In the genomic region with DNA sequence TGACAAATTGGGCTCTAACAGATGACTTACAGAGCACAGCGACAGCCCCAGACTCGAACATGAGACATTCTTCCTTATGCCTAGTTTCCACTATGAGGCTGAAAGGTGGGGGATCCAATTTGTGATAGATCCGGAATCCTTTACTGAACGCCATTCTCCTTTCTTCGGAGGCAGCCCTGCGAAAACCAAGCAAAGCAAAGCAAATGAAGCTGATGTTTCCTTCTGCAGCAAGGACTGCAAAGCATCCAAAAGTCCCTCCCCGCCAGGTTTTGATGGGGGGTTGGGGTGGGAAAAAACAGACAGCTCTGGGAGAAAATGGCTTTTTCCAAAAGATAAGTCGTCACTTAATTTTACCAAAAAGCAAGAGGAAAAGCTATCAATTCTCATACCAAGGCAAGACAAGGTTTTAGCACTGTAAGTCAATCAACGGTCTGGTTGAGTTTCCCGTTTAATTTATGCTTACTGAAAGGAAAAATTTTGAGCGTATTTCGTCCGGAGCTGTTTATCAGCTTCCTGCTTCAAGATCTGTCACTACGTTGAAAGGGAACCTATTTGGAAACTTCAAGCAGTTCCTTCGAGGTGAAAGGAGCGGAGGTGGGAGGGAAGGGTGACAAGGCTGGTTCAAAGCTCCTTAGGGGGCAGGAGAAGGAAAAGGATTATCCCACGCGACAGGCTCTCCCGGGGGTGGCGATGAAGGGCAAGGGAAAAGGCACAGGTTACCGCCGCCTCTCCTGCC, we compare ENCODE assay signal across 8 cellular contexts. TPM values are rescaled to one million over a fixed set of nuclear protein-coding genes. Genes with fewer than 3 reads are reported as not detected.
DNase-seq lines count a peak whose midpoint lies in the region; ATAC-seq and TF ChIP-seq lines count a peak whose summit lies in the region.

No MANE protein-coding gene starts in this region.

- H3K27ac Mint-ChIP-seq in activated CD8-positive, alpha-beta memory T cell treated with anti-CD3 and anti-CD28 coated beads, Interleukin-2, amount 10 ng/mL, durations not matched to agents 7 days and 5 days = peak overlapping the region; percentile 96
- peak overlapping the region; percentile 94 for H3K27ac Mint-ChIP-seq in activated CD4-positive, alpha-beta T cell treated with anti-CD3 and anti-CD28 coated beads, Interleukin-2, amount 10 ng/mL, durations not matched to agents 7 days and 5 days

- CTCF ChIA-PET in activated CD8-positive, alpha-beta memory T cell treated with anti-CD3 and anti-CD28 coated beads, Interleukin-2, amount 10 ng/mL, durations not matched to agents 7 days and 5 days (lab: Charles Lee) = interaction anchor here (0.6 to 2.6 kb wide), 7 partner anchors 15 to 649 kb away, joined by 3 to 20 read pairs (median 3); partner anchors contain the start of gene PAXBP1
- CTCF ChIA-PET in activated CD4-positive, alpha-beta T cell treated with anti-CD3 and anti-CD28 coated beads, Interleukin-2, amount 10 ng/mL, durations not matched to agents 7 days and 5 days (lab: Charles Lee) = interaction anchor here (1.9 to 2.8 kb wide), 2 partner anchors 27 to 45 kb away, joined by 7 to 17 read pairs; partner anchors contain the start of gene PAXBP1

- POLR2A ChIA-PET in activated CD4-positive, alpha-beta T cell treated with anti-CD3 and anti-CD28 coated beads, Interleukin-2, amount 10 ng/mL, durations not matched to agents 7 days and 5 days (lab: Charles Lee) = interaction anchor here (0.8 to 1.8 kb wide), 2 partner anchors 15 to 45 kb away, joined by 3 to 9 read pairs; partner anchors contain the start of gene PAXBP1

- H3K36me3 ChIP-seq in esophagus (ENCODE audit: control insufficient read depth in 2 of 2, insufficient read depth in 2 of 2, low read length in 1 of 2) (peaks cover 0 to 2% of the 10 kb centered on the region in 2 donors), muscle layer of duodenum (ENCODE audit: control insufficient read depth in 1 of 2, insufficient read depth in 2 of 2, low read length in 2 of 2) (no peaks in the 10 kb centered on the region), uterus (no peaks in the 10 kb centered on the region)

- peak; percentile 43 for DNase-seq in activated CD8-positive, alpha-beta memory T cell treated with anti-CD3 and anti-CD28 coated beads, Interleukin-2, amount 10 ng/mL, durations not matched to agents 7 days and 5 days
- DNase-seq in activated CD8-positive, alpha-beta memory T cell treated with anti-CD3 and anti-CD28 coated beads, Interleukin-2, amount 50 U/mL, for 4 hours = no peak
- DNase-seq in MV-4-11 (lab: John Stamatoyannopoulos, UW) (peak; percentile 46), uterus (peak in 1 of 2 donors; percentile 21), DMS153 treated with DMSO at 0.1 percent for 48 hours (lab: John Stamatoyannopoulos, UW; ENCODE audit: unreplicated experiment) (no peak)
- DNase-seq in activated CD4-positive, alpha-beta T cell treated with anti-CD3 and anti-CD28 coated beads, Interleukin-2, amount 10 ng/mL, durations not matched to agents 7 days and 5 days = peak; percentile 17

- 1% methylated on average over 22 of the region's 22 CpGs for WGBS in esophagus, 2 donors

- H3K4me3 Mint-ChIP-seq in activated CD8-positive, alpha-beta memory T cell treated with anti-CD3 and anti-CD28 coated beads, Interleukin-2, amount 10 ng/mL, durations not matched to agents 7 days and 5 days = peak overlapping the region; percentile 96
- peak overlapping the region; percentile 87 for H3K4me3 Mint-ChIP-seq in activated CD4-positive, alpha-beta T cell treated with anti-CD3 and anti-CD28 coated beads, Interleukin-2, amount 10 ng/mL, durations not matched to agents 7 days and 5 days

- H3K9me3 ChIP-seq in esophagus (ENCODE audit: control insufficient read depth in 2 of 2, insufficient read depth in 1 of 2, low read depth in 1 of 2, low read length in 1 of 2) (no peaks in the 10 kb centered on the region), muscle layer of duodenum (ENCODE audit: control insufficient read depth in 1 of 2, low read length in 2 of 2) (no peaks in the 10 kb centered on the region), uterus (no peaks in the 10 kb centered on the region)

- no peaks in the 10 kb centered on the region for H3K27me3 ChIP-seq in esophagus (ENCODE audit: control insufficient read depth in 1 of 2, insufficient read depth in 2 of 2, low read length in 2 of 2)
- H3K27me3 ChIP-seq in muscle layer of duodenum (ENCODE audit: low read depth, low read length) = no peaks in the 10 kb centered on the region
- H3K27me3 ChIP-seq in uterus = no peaks in the 10 kb centered on the region

- H3K4me1 ChIP-seq in esophagus (ENCODE audit: control insufficient read depth in 2 of 2, insufficient read depth in 2 of 2, low read length in 1 of 2) = no peaks in the 10 kb centered on the region
- H3K4me1 ChIP-seq in muscle layer of duodenum (ENCODE audit: control insufficient read depth in 1 of 2, insufficient read depth in 2 of 2, low read length in 2 of 2) = peaks cover 0 to 19% of the 10 kb centered on the region in 2 donors
- H3K4me1 ChIP-seq in uterus = no peaks in the 10 kb centered on the region

- H3K4me3 ChIP-seq in esophagus (ENCODE audit: low read depth in 1 of 2, low read length in 2 of 2) = peak overlapping the region; percentile 83 to 90
- peak overlapping the region; percentile 62 to 99 for H3K4me3 ChIP-seq in muscle layer of duodenum (ENCODE audit: low read depth in 1 of 2, low read length in 2 of 2)
- H3K4me3 ChIP-seq in uterus = peak overlapping the region; percentile 74 to 91

- peaks cover 7% of the 10 kb centered on the region for H3K36me3 Mint-ChIP-seq in activated CD8-positive, alpha-beta memory T cell treated with anti-CD3 and anti-CD28 coated beads, Interleukin-2, amount 10 ng/mL, durations not matched to agents 7 days and 5 days
- peaks cover 13% of the 10 kb centered on the region for H3K36me3 Mint-ChIP-seq in activated CD4-positive, alpha-beta T cell treated with anti-CD3 and anti-CD28 coated beads, Interleukin-2, amount 10 ng/mL, durations not matched to agents 7 days and 5 days (ENCODE audit: low read depth)

- H3K27ac ChIP-seq in esophagus (ENCODE audit: low read depth in 2 of 2, low read length in 1 of 2) (peak overlapping the region; percentile 88 to 91), muscle layer of duodenum (ENCODE audit: low read length) (peak overlapping the region; percentile 19), uterus (peak overlapping the region; percentile 81 to 82)

- H3K4me1 Mint-ChIP-seq in activated CD8-positive, alpha-beta memory T cell treated with anti-CD3 and anti-CD28 coated beads, Interleukin-2, amount 10 ng/mL, durations not matched to agents 7 days and 5 days = peaks cover 29% of the 10 kb centered on the region
- H3K4me1 Mint-ChIP-seq in activated CD4-positive, alpha-beta T cell treated with anti-CD3 and anti-CD28 coated beads, Interleukin-2, amount 10 ng/mL, durations not matched to agents 7 days and 5 days = peaks cover 50% of the 10 kb centered on the region

- intact Hi-C loops in uterus (cut with DNase I; ENCODE audit: low total_unique reads) = no loop called here

- TF ChIP-seq POLR2A in uterus (IDR thresholded peaks at IDR 0.05) = no peak

- H3K27me3 Mint-ChIP-seq in activated CD8-positive, alpha-beta memory T cell treated with anti-CD3 and anti-CD28 coated beads, Interleukin-2, amount 10 ng/mL, durations not matched to agents 7 days and 5 days = no peaks in the 10 kb centered on the region
- H3K27me3 Mint-ChIP-seq in activated CD4-positive, alpha-beta T cell treated with anti-CD3 and anti-CD28 coated beads, Interleukin-2, amount 10 ng/mL, durations not matched to agents 7 days and 5 days = no peaks in the 10 kb centered on the region

- ATAC-seq in activated CD8-positive, alpha-beta memory T cell treated with anti-CD3 and anti-CD28 coated beads, Interleukin-2, amount 10 ng/mL, durations not matched to agents 7 days and 5 days = no peak

- TF ChIP-seq CTCF in uterus (IDR thresholded peaks at IDR 0.05) = no peak

- no peaks in the 10 kb centered on the region for H3K9me3 Mint-ChIP-seq in activated CD8-positive, alpha-beta memory T cell treated with anti-CD3 and anti-CD28 coated beads, Interleukin-2, amount 10 ng/mL, durations not matched to agents 7 days and 5 days (ENCODE audit: low read depth)
- H3K9me3 Mint-ChIP-seq in activated CD4-positive, alpha-beta T cell treated with anti-CD3 and anti-CD28 coated beads, Interleukin-2, amount 10 ng/mL, durations not matched to agents 7 days and 5 days = no peaks in the 10 kb centered on the region

RNA-seq across cellular contexts. Expression of gene SYNJ1, which starts 0.9 kb away (rescaled TPM):
- 10 to 100 TPM; 15.2 to 21.3 TPM for total RNA-seq in activated CD8-positive, alpha-beta memory T cell treated with anti-CD3 and anti-CD28 coated beads, Interleukin-2, amount 10 ng/mL, durations not matched to agents 7 days and 5 days
- 10 to 100 TPM; 16.1 to 21.1 TPM for total RNA-seq in activated CD4-positive, alpha-beta T cell treated with anti-CD3 and anti-CD28 coated beads, Interleukin-2, amount 10 ng/mL, durations not matched to agents 7 days and 5 days
- 1 to 10 TPM; 2.3 to 3.8 TPM for polyA plus RNA-seq in esophagus
- total RNA-seq in uterus = 10 to 100 TPM in 3 of 4 donors, 1 to 10 TPM in 1; 8.8 to 25.0 (median 15.7) TPM

RNA-seq across cellular contexts. Expression of gene PAXBP1, which starts 44.6 kb away (rescaled TPM):
- 10 to 100 TPM; 49.6 to 58.3 TPM for total RNA-seq in activated CD8-positive, alpha-beta memory T cell treated with anti-CD3 and anti-CD28 coated beads, Interleukin-2, amount 10 ng/mL, durations not matched to agents 7 days and 5 days
- 10 to 100 TPM; 52.7 to 52.8 TPM for total RNA-seq in activated CD4-positive, alpha-beta T cell treated with anti-CD3 and anti-CD28 coated beads, Interleukin-2, amount 10 ng/mL, durations not matched to agents 7 days and 5 days
- polyA plus RNA-seq in esophagus = 10 to 100 TPM in 1 of 2 donors, 1 to 10 TPM in 1; 9.0 to 21.1 TPM
- 10 to 100 TPM; 47.9 to 85.4 (median 62.6) TPM for total RNA-seq in uterus

Comparison
In these comparisons a context has a peak if more than half of its experiments do, and no peak if none do; other contexts are left out.
1. DNase-seq: peak in activated CD8-positive, alpha-beta memory T cell treated with anti-CD3 and anti-CD28 coated beads, Interleukin-2, amount 10 ng/mL, durations not matched to agents 7 days and 5 days (single experiment), MV-4-11 (single experiment) and activated CD4-positive, alpha-beta T cell treated with anti-CD3 and anti-CD28 coated beads, Interleukin-2, amount 10 ng/mL, durations not matched to agents 7 days and 5 days (single experiment); none in activated CD8-positive, alpha-beta memory T cell treated with anti-CD3 and anti-CD28 coated beads, Interleukin-2, amount 50 U/mL, for 4 hours (single experiment) and DMS153 treated with DMSO at 0.1 percent for 48 hours (single experiment).
2. H3K27ac ChIP-seq: peak in every context shown above with its lines; median percentile 90 in esophagus; 82 in uterus; 19 in muscle layer of duodenum.
3. Peak in every context shown above with its lines, with median percentiles within 50 percentile points of each other: H3K4me3 ChIP-seq.